13 cellular contexts compared by ENCODE assay signal in the genomic region with DNA sequence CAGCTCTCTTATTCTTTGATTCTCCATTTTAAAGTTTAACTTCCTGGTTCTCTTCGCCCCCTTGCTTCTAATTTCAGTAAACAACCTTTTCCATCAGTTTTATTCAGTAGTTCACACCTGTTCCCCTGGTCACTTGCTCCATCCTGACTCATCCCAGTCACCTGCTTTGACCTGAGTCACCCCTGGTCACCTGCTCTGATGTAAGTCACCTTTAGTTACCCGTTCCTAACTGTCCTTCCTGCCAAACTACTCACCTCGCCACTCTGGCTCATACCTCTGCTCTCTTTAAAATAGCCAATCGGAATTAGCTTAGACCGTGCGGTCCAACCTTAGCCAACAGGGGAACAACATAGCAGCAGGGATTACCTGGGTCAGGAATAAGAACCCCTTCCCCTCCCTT. TPM values are rescaled to one million over a fixed set of nuclear protein-coding genes. Genes with fewer than 3 reads are reported as not detected.
DNase-seq lines count a peak whose midpoint lies in the region; ATAC-seq, FAIRE-seq and TF ChIP-seq lines count a peak whose summit lies in the region.
"Had no signal": no experiment of that assay in that cellular context is flagged by ENCODE, and none has a peak within 500 bp of the region (broad histone marks: within the 10 kb centered on the region; RNA-seq: fewer than 3 reads in every experiment).

No MANE protein-coding gene starts in this region.

- peak overlapping the region; percentile 47 for H3K4me3 Mint-ChIP-seq in activated naive CD8-positive, alpha-beta T cell treated with anti-CD3 and anti-CD28 coated beads, Interleukin-2, amount 50 U/mL, for 24 hours
- peak overlapping the region; percentile 52 to 100 (median 77) for H3K4me3 Mint-ChIP-seq in naive thymus-derived CD8-positive, alpha-beta T cell
- H3K4me3 Mint-ChIP-seq: GM23338 had no signal

- no peaks in the 10 kb centered on the region for H3K36me3 ChIP-seq in BE2C

- no peak overlapping the region for H3K4me3 ChIP-seq in BE2C (ENCODE audit: low read depth, low read length)
- no peak overlapping the region for H3K4me3 ChIP-seq in foreskin fibroblast (ENCODE audit: low read depth in 1 of 2, low read length in 2 of 2)
- H3K4me3 ChIP-seq: GM23338, left lung had no signal

- TF ChIP-seq CTCF in BE2C (IDR thresholded peaks at IDR 0.05; ENCODE audit: low read depth, low read length) (no peak), foreskin fibroblast (IDR thresholded peaks at IDR 0.05; ENCODE audit: low read depth, low read length) (no peak)

- H3K9me3 ChIP-seq in BE2C = no peaks in the 10 kb centered on the region
- H3K9me3 ChIP-seq: left lung had no signal

- no peaks in the 10 kb centered on the region for H3K27me3 ChIP-seq in BE2C
- H3K27me3 ChIP-seq: left lung had no signal

- no peak for ATAC-seq in activated naive CD8-positive, alpha-beta T cell treated with anti-CD3 and anti-CD28 coated beads, Interleukin-2, amount 50 U/mL, for 24 hours
- no peak for ATAC-seq in naive thymus-derived CD8-positive, alpha-beta T cell
- ATAC-seq: GM23338, left lung had no signal

- peak; percentile 35 for DNase-seq in activated CD4-positive, alpha-beta T cell treated with anti-CD3 and anti-CD28 coated beads for 48 hours
- DNase-seq in activated CD4-positive, alpha-beta T cell treated with anti-CD3 and anti-CD28 coated beads for 4 hours = no peak
- DNase-seq in GM18507 (ENCODE audit: extremely low spot score, insufficient read length, low read depth) (no peak), BE2C (no peak), NCI-H510A treated with DMSO at 0.1 percent for 48 hours (lab: John Stamatoyannopoulos, UW) (no peak), foreskin fibroblast (no peak)
- DNase-seq in activated naive CD8-positive, alpha-beta T cell treated with anti-CD3 and anti-CD28 coated beads, Interleukin-2, amount 50 U/mL, for 24 hours = no peak
- DNase-seq in naive thymus-derived CD8-positive, alpha-beta T cell = no peak
- DNase-seq: DMS79, left lung, occipital lobe, T-helper 9 cell had no signal

- peak; percentile 5 for FAIRE-seq in GM18507 (lab: Jason Lieb, UNC)

- H3K27me3 Mint-ChIP-seq in activated naive CD8-positive, alpha-beta T cell treated with anti-CD3 and anti-CD28 coated beads, Interleukin-2, amount 50 U/mL, for 24 hours = no peaks in the 10 kb centered on the region
- H3K27me3 Mint-ChIP-seq in naive thymus-derived CD8-positive, alpha-beta T cell = no peaks in the 10 kb centered on the region

- H3K4me1 ChIP-seq in BE2C = peaks cover 5% of the 10 kb centered on the region

- peaks cover 84% of the 10 kb centered on the region for H3K4me1 Mint-ChIP-seq in activated naive CD8-positive, alpha-beta T cell treated with anti-CD3 and anti-CD28 coated beads, Interleukin-2, amount 50 U/mL, for 24 hours
- peaks cover 57 to 98% (median 90%) of the 10 kb centered on the region in 4 donors for H3K4me1 Mint-ChIP-seq in naive thymus-derived CD8-positive, alpha-beta T cell

- POLR2A ChIA-PET in naive thymus-derived CD8-positive, alpha-beta T cell (lab: Charles Lee) = interaction anchor here (0.9 to 13.7 kb wide), 6 partner anchors 11 to 77 kb away, joined by 3 to 231 read pairs (median 131); no protein-coding TSS in a partner anchor

- H3K9me3 Mint-ChIP-seq in activated naive CD8-positive, alpha-beta T cell treated with anti-CD3 and anti-CD28 coated beads, Interleukin-2, amount 50 U/mL, for 24 hours = no peaks in the 10 kb centered on the region
- no peaks in the 10 kb centered on the region for H3K9me3 Mint-ChIP-seq in naive thymus-derived CD8-positive, alpha-beta T cell
- H3K9me3 Mint-ChIP-seq: GM23338 had no signal

- peak overlapping the region; percentile 99 for H3K27ac Mint-ChIP-seq in activated naive CD8-positive, alpha-beta T cell treated with anti-CD3 and anti-CD28 coated beads, Interleukin-2, amount 50 U/mL, for 24 hours
- peak overlapping the region; percentile 96 to 99 (median 97) for H3K27ac Mint-ChIP-seq in naive thymus-derived CD8-positive, alpha-beta T cell
- H3K27ac Mint-ChIP-seq: GM23338 had no signal

- H3K36me3 Mint-ChIP-seq in activated naive CD8-positive, alpha-beta T cell treated with anti-CD3 and anti-CD28 coated beads, Interleukin-2, amount 50 U/mL, for 24 hours (ENCODE audit: low read depth) = peaks cover 44% of the 10 kb centered on the region
- H3K36me3 Mint-ChIP-seq in naive thymus-derived CD8-positive, alpha-beta T cell = peaks cover 0 to 26% (median 15%) of the 10 kb centered on the region in 3 donors

RNA-seq across cellular contexts. Expression of a gene that starts 4.7 kb away (rescaled TPM):
- total RNA-seq in naive thymus-derived CD8-positive, alpha-beta T cell = 100 to 1,000 TPM; 474 to 488 TPM
- polyA plus RNA-seq in naive thymus-derived CD8-positive, alpha-beta T cell = 100 to 1,000 TPM in 1 of 3 donors, 10 to 100 TPM in 2; 70.4 to 137 (median 80.0) TPM
- 11.6 TPM for polyA plus RNA-seq in BE2C (2012; ENCODE audit: insufficient read depth, insufficient read length, low read depth)

RNA-seq across cellular contexts. Expression of a gene that starts 22.9 kb away (rescaled TPM):
- under 1 TPM in 1 of 2 experiments, not detected in 1; 0.27 TPM for total RNA-seq in naive thymus-derived CD8-positive, alpha-beta T cell
- polyA plus RNA-seq in naive thymus-derived CD8-positive, alpha-beta T cell = under 1 TPM in 2 of 3 donors, not detected in 1; 0.20 to 0.21 TPM
- polyA plus RNA-seq in BE2C (2012; ENCODE audit: insufficient read depth, insufficient read length, low read depth) = not detected
- total RNA-seq: GM23338 had no signal
- polyA plus RNA-seq: GM23338 had no signal

RNA-seq across cellular contexts. Expression of a gene that starts 52.7 kb away (rescaled TPM):
- total RNA-seq in naive thymus-derived CD8-positive, alpha-beta T cell = 100 to 1,000 TPM; 190 to 214 TPM
- 10 to 100 TPM; 43.8 to 88.6 (median 57.6) TPM for polyA plus RNA-seq in naive thymus-derived CD8-positive, alpha-beta T cell
- 191 TPM for polyA plus RNA-seq in BE2C (2012; ENCODE audit: insufficient read depth, insufficient read length, low read depth)
